17 cellular contexts compared by ENCODE assay signal in genomic region chr15:90024406-90024805, GRCh38. TPM values are rescaled to one million over a fixed set of nuclear protein-coding genes. Genes with fewer than 3 reads are reported as not detected.
DNase-seq lines count a peak whose midpoint lies in the region; ATAC-seq and TF ChIP-seq lines count a peak whose summit lies in the region.
"Had no signal": no experiment of that assay in that cellular context is flagged by ENCODE, and none has a peak within 500 bp of the region (broad histone marks: within the 10 kb centered on the region; RNA-seq: fewer than 3 reads in every experiment).

No MANE protein-coding gene starts in this region.

- no peak overlapping the region for H2BK15ac ChIP-seq in H9 (ENCODE audit: low read depth, low read length)

- no peak overlapping the region for H2AFZ ChIP-seq in H9 (ENCODE audit: low read length)
- H2AFZ ChIP-seq: GM23248 had no signal

- no peak overlapping the region for H2BK120ac ChIP-seq in H9 (ENCODE audit: low read depth, low read length, poor library complexity, severe bottlenecking)

- no peaks in the 10 kb centered on the region for H3K27me3 Mint-ChIP-seq in H9 (ENCODE audit: low read depth)
- no peaks in the 10 kb centered on the region for H3K27me3 Mint-ChIP-seq in activated T-helper 17 cell treated with anti-CD3 and anti-CD28 coated beads, Interleukin-2, amount 50 U/mL, for 72 hours
- H3K27me3 Mint-ChIP-seq in nephron progenitor cell (ENCODE audit: low read depth, poor library complexity) = no peaks in the 10 kb centered on the region

- H3K4me1 Mint-ChIP-seq in H9 (peaks cover 27 to 30% of the 10 kb centered on the region in 2 experiments), nephron progenitor cell (peaks cover 30% of the 10 kb centered on the region)
- peaks cover 5% of the 10 kb centered on the region for H3K4me1 Mint-ChIP-seq in activated T-helper 17 cell treated with anti-CD3 and anti-CD28 coated beads, Interleukin-2, amount 50 U/mL, for 72 hours
- peaks cover 33% of the 10 kb centered on the region for H3K4me1 Mint-ChIP-seq in stimulated activated effector memory CD8-positive, alpha-beta T cell treated with anti-CD3 and anti-CD28 coated beads, Interleukin-12 subunit alpha, Interleukin-12 subunit beta, amount 100 ng/mL, for 72 hours

- no peak overlapping the region for H4K5ac ChIP-seq in H9 (ENCODE audit: insufficient read length, low read depth, low read length)

- H3K27me3 ChIP-seq in H9 (ENCODE audit: insufficient read depth, low read length) = no peaks in the 10 kb centered on the region; the same call in 1 of the 2 replicates
- H3K27me3 ChIP-seq: SJCRH30 had no signal

- no peak overlapping the region for H2BK5ac ChIP-seq in H9 (ENCODE audit: insufficient read length, low read length)

- no peak overlapping the region for H2AK5ac ChIP-seq in H9 (ENCODE audit: insufficient read length, low read length)

- no peak overlapping the region for H3T11ph ChIP-seq in H9 (ENCODE audit: low read length)

- H2BK20ac ChIP-seq in H9 (ENCODE audit: low read depth, low read length, poor library complexity, severe bottlenecking) = no peak overlapping the region

- H3K79me1 ChIP-seq in H9 (ENCODE audit: insufficient read depth, low read depth, low read length, poor library complexity, severe bottlenecking) = no peaks in the 10 kb centered on the region

- no peak overlapping the region for H3K18ac ChIP-seq in H9 (ENCODE audit: insufficient read length, low read depth, low read length)

- intact Hi-C loops in cardiac septum (cut with DNase I) = no loop called here

- DNase-seq in H9 (no peak), nephron progenitor cell (no peak), NCI-H1048 (lab: John Stamatoyannopoulos, UW) (no peak), cardiac septum (ENCODE audit: low spot score) (no peak)
- no peak for DNase-seq in stimulated activated effector memory CD8-positive, alpha-beta T cell treated with anti-CD3 and anti-CD28 coated beads, Interleukin-12 subunit alpha, Interleukin-12 subunit beta, amount 100 ng/mL, for 72 hours (ENCODE audit: low spot score in 2 of 2)
- DNase-seq in central memory CD4-positive, alpha-beta T cell = no peak
- DNase-seq: COR-L47, DMS53, GM23248, NCI-H1092 treated with DMSO at 0.1 percent for 48 hours, NCI-H1694, NCI-H2107, NCI-H69, SJCRH30 had no signal

- no peaks in the 10 kb centered on the region for H3K9me3 ChIP-seq in H9 (ENCODE audit: control insufficient read depth, low read depth, low read length)
- H3K9me3 ChIP-seq: SJCRH30 had no signal

- no peak overlapping the region for H3K23ac ChIP-seq in H9 (ENCODE audit: insufficient read length, low read depth, low read length)

- H2BK12ac ChIP-seq in H9 (ENCODE audit: insufficient read length, low read depth, low read length) = no peak overlapping the region

- H3K9ac ChIP-seq in H9 (ENCODE audit: extremely low read depth, insufficient read length, low read length) = no peak overlapping the region
- H3K9ac ChIP-seq: GM23248 had no signal

- TF ChIP-seq CTCF in H9 (conservative IDR thresholded peaks at IDR 0.05) (no peak), nephron progenitor cell (IDR thresholded peaks at IDR 0.05) (no peak)

- WGBS in H9 (ENCODE audit: extremely low coverage, insufficient read length, low lambda C conversion rate) = no CpG with 5 or more reads among the region's 4 CpGs

- H4K20me1 ChIP-seq in H9 (ENCODE audit: control insufficient read depth, insufficient read depth, insufficient read length) = peaks cover 4% of the 10 kb centered on the region

- H3K4ac ChIP-seq in H9 (ENCODE audit: low read depth, low read length) = no peak overlapping the region

- no peak overlapping the region for H3K4me2 ChIP-seq in H9 (ENCODE audit: insufficient read depth, insufficient read length, low read length)

- H3K36me3 Mint-ChIP-seq in H9 (ENCODE audit: insufficient read depth in 1 of 3, low read depth in 3 of 3) = peaks cover 0 to 4% (median 3%) of the 10 kb centered on the region in 3 experiments; a peak in 2 of 7 replicates
- no peaks in the 10 kb centered on the region for H3K36me3 Mint-ChIP-seq in activated T-helper 17 cell treated with anti-CD3 and anti-CD28 coated beads, Interleukin-2, amount 50 U/mL, for 72 hours (ENCODE audit: low read depth)
- peaks cover 19% of the 10 kb centered on the region for H3K36me3 Mint-ChIP-seq in nephron progenitor cell (ENCODE audit: low read depth)
- H3K36me3 Mint-ChIP-seq in stimulated activated effector memory CD8-positive, alpha-beta T cell treated with anti-CD3 and anti-CD28 coated beads, Interleukin-12 subunit alpha, Interleukin-12 subunit beta, amount 100 ng/mL, for 72 hours = no peaks in the 10 kb centered on the region

- no peak overlapping the region for H3K14ac ChIP-seq in H9 (ENCODE audit: insufficient read depth, low read length)

- H3K79me2 ChIP-seq in H9 (ENCODE audit: insufficient read depth, low read length) = 0 out of 2 replicates have a peak, but pooled peaks cover 3% of the 10 kb centered on the region

- H3K4me1 ChIP-seq in H9 (ENCODE audit: insufficient read depth, low read length) = no peaks in the 10 kb centered on the region; the same call in 1 of the 2 replicates
- H3K4me1 ChIP-seq: SJCRH30 had no signal

- peak overlapping the region; percentile 13 to 48 (median 18); a peak in 1 of 7 replicates for H3K27ac Mint-ChIP-seq in H9
- H3K27ac Mint-ChIP-seq in activated T-helper 17 cell treated with anti-CD3 and anti-CD28 coated beads, Interleukin-2, amount 50 U/mL, for 72 hours = peak overlapping the region; percentile 55
- peak overlapping the region; percentile 26 for H3K27ac Mint-ChIP-seq in nephron progenitor cell
- H3K27ac Mint-ChIP-seq in stimulated activated effector memory CD8-positive, alpha-beta T cell treated with anti-CD3 and anti-CD28 coated beads, Interleukin-12 subunit alpha, Interleukin-12 subunit beta, amount 100 ng/mL, for 72 hours = peak overlapping the region; percentile 26

- H3K4me3 Mint-ChIP-seq in H9 (no peak overlapping the region), nephron progenitor cell (no peak overlapping the region)
- H3K4me3 Mint-ChIP-seq in activated T-helper 17 cell treated with anti-CD3 and anti-CD28 coated beads, Interleukin-2, amount 50 U/mL, for 72 hours = no peak overlapping the region
- no peak overlapping the region for H3K4me3 Mint-ChIP-seq in stimulated activated effector memory CD8-positive, alpha-beta T cell treated with anti-CD3 and anti-CD28 coated beads, Interleukin-12 subunit alpha, Interleukin-12 subunit beta, amount 100 ng/mL, for 72 hours

- H4K91ac ChIP-seq in H9 (ENCODE audit: insufficient read length, low read depth, low read length) = no peak overlapping the region

- no peak overlapping the region for H3K56ac ChIP-seq in H9 (ENCODE audit: insufficient read length, low read depth, low read length)

- no peak for ATAC-seq in activated T-helper 17 cell treated with anti-CD3 and anti-CD28 coated beads, Interleukin-2, amount 50 U/mL, for 72 hours (replicated peaks)
- no peak for ATAC-seq in stimulated activated effector memory CD8-positive, alpha-beta T cell treated with anti-CD3 and anti-CD28 coated beads, Interleukin-12 subunit alpha, Interleukin-12 subunit beta, amount 100 ng/mL, for 72 hours
- ATAC-seq: GM12878 had no signal

- no peaks in the 10 kb centered on the region; a peak in 1 of 5 replicates for H3K9me3 Mint-ChIP-seq in H9
- no peaks in the 10 kb centered on the region for H3K9me3 Mint-ChIP-seq in activated T-helper 17 cell treated with anti-CD3 and anti-CD28 coated beads, Interleukin-2, amount 50 U/mL, for 72 hours
- H3K9me3 Mint-ChIP-seq in nephron progenitor cell = no peaks in the 10 kb centered on the region
- H3K9me3 Mint-ChIP-seq in stimulated activated effector memory CD8-positive, alpha-beta T cell treated with anti-CD3 and anti-CD28 coated beads, Interleukin-12 subunit alpha, Interleukin-12 subunit beta, amount 100 ng/mL, for 72 hours = no peaks in the 10 kb centered on the region

- H3K27ac ChIP-seq in H9 (ENCODE audit: insufficient read length, low read depth, low read length) = no peak overlapping the region
- H3K27ac ChIP-seq: GM23248, RWPE1, SJCRH30 had no signal

- no peaks in the 10 kb centered on the region for H3K23me2 ChIP-seq in H9 (ENCODE audit: insufficient read length, low read depth, low read length, poor library complexity, severe bottlenecking)

- no peak overlapping the region for H4K8ac ChIP-seq in H9 (replicated peaks; ENCODE audit: insufficient read length, low read depth, low read length)

RNA-seq across cellular contexts. Expression of gene ZNF710, which starts 23.3 kb away (rescaled TPM):
- total RNA-seq in H9 (2021) (40.7 and 42.8 TPM in 2 replicates), cardiac septum (3.9 TPM)
- total RNA-seq in activated T-helper 17 cell treated with anti-CD3 and anti-CD28 coated beads, Interleukin-2, amount 50 U/mL, for 72 hours = 10 to 100 TPM; 12.2 to 15.4 TPM
